ENCODE assay signal across 1 cellular context in the genomic region with DNA sequence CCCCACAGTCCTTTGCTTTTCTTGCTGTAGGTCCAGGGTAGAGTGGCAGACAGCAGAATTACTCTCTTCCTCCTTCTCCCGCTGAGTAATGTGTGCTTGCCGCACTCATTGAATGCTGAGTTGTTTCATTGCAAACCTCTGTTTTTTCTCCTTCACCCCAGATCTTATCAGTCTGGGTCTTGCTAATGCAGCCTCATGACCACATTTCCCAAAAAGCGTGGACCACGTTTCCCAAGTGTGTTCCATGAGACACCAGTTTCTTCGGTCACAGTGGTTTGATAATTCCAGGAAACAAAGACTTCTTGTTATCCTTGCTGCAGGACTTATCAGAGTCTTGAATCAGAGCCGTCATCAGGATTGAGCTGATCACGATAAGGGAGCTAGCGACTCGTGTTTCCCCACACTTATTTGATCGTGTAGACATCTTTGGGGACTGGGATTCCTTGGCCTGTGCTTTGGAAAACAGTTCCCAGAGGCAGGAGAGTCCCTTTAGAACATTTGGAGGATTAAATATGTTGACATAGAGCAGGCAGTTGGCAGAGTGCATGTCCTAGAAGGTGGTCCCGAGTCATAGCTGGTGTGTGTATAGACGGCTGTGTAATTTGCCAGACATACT.
TF ChIP-seq lines count a peak whose summit lies in the region.

No MANE protein-coding gene starts in this region.

TF ChIP-seq in IMR-90, 13 proteins besides CTCF, POLR2A, EP300 and RAD21 (continued from another document):
- TF ChIP-seq, protein P1, sequence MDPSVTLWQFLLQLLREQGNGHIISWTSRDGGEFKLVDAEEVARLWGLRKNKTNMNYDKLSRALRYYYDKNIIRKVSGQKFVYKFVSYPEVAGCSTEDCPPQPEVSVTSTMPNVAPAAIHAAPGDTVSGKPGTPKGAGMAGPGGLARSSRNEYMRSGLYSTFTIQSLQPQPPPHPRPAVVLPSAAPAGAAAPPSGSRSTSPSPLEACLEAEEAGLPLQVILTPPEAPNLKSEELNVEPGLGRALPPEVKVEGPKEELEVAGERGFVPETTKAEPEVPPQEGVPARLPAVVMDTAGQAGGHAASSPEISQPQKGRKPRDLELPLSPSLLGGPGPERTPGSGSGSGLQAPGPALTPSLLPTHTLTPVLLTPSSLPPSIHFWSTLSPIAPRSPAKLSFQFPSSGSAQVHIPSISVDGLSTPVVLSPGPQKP (IDR thresholded peaks at IDR 0.05; ENCODE audit: borderline replicate concordance, low read depth, low read length): no peak
- no peak for TF ChIP-seq BHLHE40 (IDR thresholded peaks at IDR 0.05; ENCODE audit: low read depth, low read length)
- TF ChIP-seq SMC3 (IDR thresholded peaks at IDR 0.05; ENCODE audit: low read depth, low read length): no peak
- no peak for TF ChIP-seq CHD1 (IDR thresholded peaks at IDR 0.05; ENCODE audit: low read depth, low read length)
- TF ChIP-seq RFX5 (IDR thresholded peaks at IDR 0.05; ENCODE audit: low read depth, low read length): no peak
- TF ChIP-seq, protein P2, sequence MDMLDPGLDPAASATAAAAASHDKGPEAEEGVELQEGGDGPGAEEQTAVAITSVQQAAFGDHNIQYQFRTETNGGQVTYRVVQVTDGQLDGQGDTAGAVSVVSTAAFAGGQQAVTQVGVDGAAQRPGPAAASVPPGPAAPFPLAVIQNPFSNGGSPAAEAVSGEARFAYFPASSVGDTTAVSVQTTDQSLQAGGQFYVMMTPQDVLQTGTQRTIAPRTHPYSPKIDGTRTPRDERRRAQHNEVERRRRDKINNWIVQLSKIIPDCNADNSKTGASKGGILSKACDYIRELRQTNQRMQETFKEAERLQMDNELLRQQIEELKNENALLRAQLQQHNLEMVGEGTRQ (IDR thresholded peaks at IDR 0.05; ENCODE audit: low read depth, low read length): no peak
- TF ChIP-seq MXI1 (IDR thresholded peaks at IDR 0.05; ENCODE audit: borderline replicate concordance, low read depth, low read length): no peak
- no peak for TF ChIP-seq RCOR1 (IDR thresholded peaks at IDR 0.05; ENCODE audit: insufficient replicate concordance, low read length)
- no peak for TF ChIP-seq CEBPB (IDR thresholded peaks at IDR 0.05; ENCODE audit: low read depth, low read length)
- no peak for TF ChIP-seq MAZ (IDR thresholded peaks at IDR 0.05; ENCODE audit: borderline replicate concordance, low read depth, low read length)
TF ChIP-seq in IMR-90: peak in this region for 0.
